ENCODE assay signal across 8 cellular contexts in the genomic region with DNA sequence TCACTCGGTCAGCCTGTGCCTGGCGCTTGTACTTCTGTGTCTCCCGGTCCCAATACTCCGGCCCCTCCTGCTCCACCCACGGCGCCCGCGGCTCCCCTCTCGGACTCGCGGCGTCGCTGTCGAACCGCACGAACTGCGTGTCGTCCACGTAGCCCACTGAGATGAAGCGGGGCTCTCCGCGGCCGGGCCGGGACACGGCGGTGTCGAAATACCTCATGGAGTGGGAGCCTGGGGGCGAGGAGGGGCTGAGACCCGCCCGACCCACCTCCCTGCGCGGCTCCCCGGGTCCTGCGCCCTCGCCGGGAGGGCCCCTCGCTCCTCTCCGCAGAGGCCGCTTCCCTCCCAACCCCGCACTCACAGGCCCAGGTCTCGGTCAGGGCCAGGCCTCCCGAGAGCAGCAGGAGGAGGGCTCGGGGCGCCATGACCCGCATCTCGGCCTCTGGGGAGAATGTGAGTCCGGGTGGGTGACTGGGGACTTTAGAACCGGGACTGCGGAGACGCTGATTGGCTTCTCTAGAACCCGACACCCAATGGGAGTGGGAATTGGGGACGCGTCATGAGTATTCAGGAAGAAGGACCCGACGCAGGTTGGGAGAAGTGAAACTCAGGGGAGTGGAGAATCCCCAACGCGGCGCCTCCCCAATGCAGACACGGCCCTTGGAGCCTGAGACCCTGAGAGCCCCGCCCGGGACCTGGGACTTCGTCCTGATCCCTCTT. TPM values are rescaled to one million over a fixed set of nuclear protein-coding genes. Genes with fewer than 3 reads are reported as not detected.
DNase-seq lines count a peak whose midpoint lies in the region; ATAC-seq, FAIRE-seq and TF ChIP-seq lines count a peak whose summit lies in the region.

A gene (minus strand): TSS at position 452 of the 717 bp plus-strand sequence. CDS start 21 bp downstream, at position 431.

- peak within 1 kb of the TSS; percentile 93 for H3K4me2 ChIP-seq in astrocyte (ENCODE audit: low read length)

- H3K27ac Mint-ChIP-seq in astrocyte (ENCODE audit: unreplicated experiment) = peak within 1 kb of the TSS; percentile 92

- peak within 1 kb of the TSS; percentile 83 for H3K4me3 Mint-ChIP-seq in astrocyte (ENCODE audit: unreplicated experiment)

- intact Hi-C loops in vagina (cut with DNase I) = no loop called here

- peaks cover 27% of the 10 kb centered on the region for H3K36me3 Mint-ChIP-seq in astrocyte (ENCODE audit: low read depth, unreplicated experiment)

- peak within 1 kb of the TSS; percentile 50 for H2AFZ ChIP-seq in astrocyte (ENCODE audit: low read depth, low read length)

- peak; percentile 72 for ATAC-seq in HG02870 (IDR thresholded peaks at IDR 0.05; ENCODE audit: unreplicated experiment)

- TF ChIP-seq POLR2A in GM12892 (IDR thresholded peaks at IDR 0.05; ENCODE audit: low read depth, low read length) (peak; percentile 76; the same call in 1 of the 2 replicates), vagina (IDR thresholded peaks at IDR 0.05) (peak in 1 of 2 donors; percentile 92)

- H3K27ac ChIP-seq in astrocyte (ENCODE audit: low read depth, low read length) (peak within 1 kb of the TSS; percentile 53), rectal smooth muscle tissue (ENCODE audit: low read depth, low read length) (peak within 1 kb of the TSS; percentile 88), vagina (peak within 1 kb of the TSS; percentile 85)

- no peaks in the 10 kb centered on the region for H3K9me3 Mint-ChIP-seq in astrocyte (ENCODE audit: unreplicated experiment)

- no peak for TF ChIP-seq CTCF in astrocyte (IDR thresholded peaks at IDR 0.05; ENCODE audit: insufficient read depth, low read depth, low read length)
- TF ChIP-seq CTCF in vagina (IDR thresholded peaks at IDR 0.05) = no peak

- FAIRE-seq in GM12892 (lab: Jason Lieb, UNC) (peak; percentile 94), astrocyte (lab: Jason Lieb, UNC) (peak; percentile 23)

- H3K4me1 ChIP-seq in astrocyte (ENCODE audit: insufficient read depth, low read length) (no peaks in the 10 kb centered on the region), rectal smooth muscle tissue (ENCODE audit: control insufficient read depth, insufficient read depth, low read length) (peaks cover 3% of the 10 kb centered on the region), vagina (no peaks in the 10 kb centered on the region)

- H3K79me2 ChIP-seq in astrocyte (ENCODE audit: insufficient read depth, low read length) = no peaks in the 10 kb centered on the region

- H3K27me3 ChIP-seq in astrocyte (ENCODE audit: insufficient read depth, low read length) = peaks cover 22% of the 10 kb centered on the region
- H3K27me3 ChIP-seq in rectal smooth muscle tissue (ENCODE audit: control insufficient read depth, insufficient read depth, low read length) = no peaks in the 10 kb centered on the region
- no peaks in the 10 kb centered on the region for H3K27me3 ChIP-seq in vagina

- H3K9ac ChIP-seq in astrocyte (ENCODE audit: low read length) (peak within 1 kb of the TSS; percentile 81), rectal smooth muscle tissue (ENCODE audit: low read length) (peak within 1 kb of the TSS; percentile 83)

- no peaks in the 10 kb centered on the region for H4K20me1 ChIP-seq in astrocyte (ENCODE audit: insufficient read depth, low read length)

- H3K4me1 Mint-ChIP-seq in astrocyte (ENCODE audit: low read depth, unreplicated experiment) = peaks cover 11% of the 10 kb centered on the region

- H3K4me3 ChIP-seq in astrocyte (ENCODE audit: insufficient read depth, low read depth, low read length) (peak within 1 kb of the TSS; percentile 64), rectal smooth muscle tissue (ENCODE audit: low read length) (peak within 1 kb of the TSS; percentile 79), vagina (peak within 1 kb of the TSS; percentile 49 to 86)

- H3K36me3 ChIP-seq in astrocyte (ENCODE audit: insufficient read depth, low read length) (no peaks in the 10 kb centered on the region), rectal smooth muscle tissue (ENCODE audit: control insufficient read depth, insufficient read depth, low read length) (no peaks in the 10 kb centered on the region), vagina (no peaks in the 10 kb centered on the region)

- H3K9me3 ChIP-seq in astrocyte (ENCODE audit: insufficient read depth, low read depth, low read length) (no peaks in the 10 kb centered on the region), vagina (no peaks in the 10 kb centered on the region)

- peak; percentile 84 for DNase-seq in GM12892 (ENCODE audit: insufficient read length)
- DNase-seq in NCI-H1694 (lab: John Stamatoyannopoulos, UW) = peak; percentile 65
- peak; percentile 90 for DNase-seq in T-helper 22 cell (ENCODE audit: low read depth)
- DNase-seq in astrocyte (ENCODE audit: low read depth) = peak; percentile 89
- DNase-seq in hepatic stellate cell (ENCODE audit: low spot score) = peak; percentile 98
- DNase-seq in vagina (ENCODE audit: extremely low spot score in 2 of 2) = peak in 1 of 2 donors; percentile 98

- peaks cover 9% of the 10 kb centered on the region for H3K27me3 Mint-ChIP-seq in astrocyte (ENCODE audit: low read depth, unreplicated experiment)

RNA-seq across cellular contexts. Expression of the gene that starts here (rescaled TPM):
- 671 TPM for polyA plus RNA-seq in GM12892 (2012; ENCODE audit: missing spikeins)
- total RNA-seq in astrocyte (587 and 786 TPM in 2 replicates), vagina (639 TPM)
